ENCODE assay signal across 9 cellular contexts in the genomic region with DNA sequence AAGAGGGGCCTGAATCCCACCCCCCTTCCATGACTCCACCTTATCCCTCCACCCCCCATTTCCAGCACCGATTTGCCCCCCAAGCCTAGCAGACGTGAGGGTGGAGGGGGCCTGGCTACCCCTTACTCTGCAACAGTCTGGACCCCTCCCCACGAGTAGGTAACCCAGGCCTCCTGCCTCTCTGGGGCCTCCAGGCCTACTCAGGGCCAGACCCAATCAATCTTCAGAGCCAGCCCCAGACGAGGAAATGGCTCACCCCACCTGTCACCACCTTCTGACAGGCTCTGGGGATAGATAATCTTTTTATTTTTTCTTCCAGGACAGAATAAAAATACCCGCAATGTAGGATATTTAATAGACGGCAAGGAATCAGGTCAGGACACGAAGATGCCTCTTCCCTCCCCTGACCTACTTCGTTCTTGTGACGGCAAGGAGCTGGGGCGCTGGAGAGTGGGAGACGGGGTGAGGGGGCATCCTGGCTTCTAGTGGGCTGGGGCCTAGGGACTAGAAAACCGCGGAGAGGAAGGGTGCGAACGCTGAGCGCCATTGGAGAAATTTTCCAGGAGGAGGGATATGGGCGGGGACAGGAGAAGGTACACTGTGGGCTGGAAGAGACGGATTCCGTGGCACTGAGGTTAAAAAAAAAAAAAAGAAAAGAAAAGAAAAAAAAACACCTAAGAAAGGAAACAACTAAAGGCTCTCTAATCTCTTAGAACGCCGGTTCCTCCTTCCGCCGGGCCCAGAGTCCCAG. TPM values are rescaled to one million over a fixed set of nuclear protein-coding genes. Genes with fewer than 3 reads are reported as not detected.
A peak's percentile ranks its signal among the peaks of the same experiment; 100 is the strongest.
DNase-seq lines count a peak whose midpoint lies in the region; ATAC-seq and TF ChIP-seq lines count a peak whose summit lies in the region.
"Had no signal": no experiment of that assay in that cellular context is flagged by ENCODE, and none has a peak within 500 bp of the region (broad histone marks: within the 10 kb centered on the region; RNA-seq: fewer than 3 reads in every experiment).

No MANE protein-coding gene starts in this region.

- peak overlapping the region; percentile 30 for H3K9ac ChIP-seq in mammary epithelial cell (ENCODE audit: insufficient read depth, low read length)
- H3K9ac ChIP-seq in stomach smooth muscle (ENCODE audit: low read length in 2 of 2) = peak overlapping the region in 1 of 2 donors; percentile 89

- BruUV-seq in mammary epithelial cell (replicated peaks; lab: Mats Ljungman, UMichigan) = no TSS peak

- H4K20me1 ChIP-seq in mammary epithelial cell (ENCODE audit: insufficient read depth, low read length) = no peaks in the 10 kb centered on the region

- H3K27ac ChIP-seq in mammary epithelial cell (ENCODE audit: insufficient read depth, low read depth, low read length) = no peak overlapping the region
- H3K27ac ChIP-seq in left lung = peak overlapping the region; percentile 85 to 90
- H3K27ac ChIP-seq in stomach smooth muscle (ENCODE audit: low read length) = peak overlapping the region; percentile 79

- TF ChIP-seq CTCF in mammary epithelial cell (conservative IDR thresholded peaks at IDR 0.05 in 1 of 2, IDR thresholded peaks at IDR 0.05 in 1 of 2; ENCODE audit: extremely low read depth in 1 of 2, insufficient read depth in 1 of 2, low read depth in 1 of 2, low read length in 2 of 2) (no peak), left lung (IDR thresholded peaks at IDR 0.05) (no peak)

- H3K4me2 ChIP-seq in mammary epithelial cell (ENCODE audit: insufficient read depth, low read depth, low read length) = peak overlapping the region; percentile 98

- 3% methylated on average over 15 of the region's 23 CpGs for WGBS in mammary epithelial cell (ENCODE audit: low coverage, missing lambda C conversion rate)

- no peaks in the 10 kb centered on the region for H3K36me3 ChIP-seq in mammary epithelial cell (ENCODE audit: insufficient read depth, low read length)
- H3K36me3 ChIP-seq in left lung = no peaks in the 10 kb centered on the region
- no peaks in the 10 kb centered on the region for H3K36me3 ChIP-seq in stomach smooth muscle (ENCODE audit: control insufficient read depth in 2 of 2, insufficient read depth in 2 of 2, low read length in 2 of 2)

- DNase-seq in DMS53 (lab: John Stamatoyannopoulos, UW) (peak; percentile 78), NCI-H774 (lab: John Stamatoyannopoulos, UW) (peak; percentile 36), mammary epithelial cell (no peak), left lung (no peak), DMS153 treated with DMSO at 0.1 percent for 48 hours (lab: John Stamatoyannopoulos, UW; ENCODE audit: unreplicated experiment) (no peak), OCI-M2 (lab: John Stamatoyannopoulos, UW; ENCODE audit: unreplicated experiment) (no peak)

- H3K4me3 ChIP-seq in mammary epithelial cell (replicated peaks in 1 of 3; ENCODE audit: insufficient read depth in 1 of 3, low read depth in 2 of 3, low read length in 3 of 3) = peak overlapping the region; percentile 35 to 62 (median 44)
- peak overlapping the region; percentile 19 to 93 for H3K4me3 ChIP-seq in left lung
- H3K4me3 ChIP-seq in stomach smooth muscle (ENCODE audit: low read length in 2 of 2) = peak overlapping the region; percentile 91 to 99

- intact Hi-C loops in mammary epithelial cell (cut with micrococcal nuclease) = loop anchor here (5.0 kb wide), 2 partner anchors 150 to 300 kb away; a partner anchor contains a TSS
- intact Hi-C loops in left lung (cut with DNase I) = loop anchor here in 1 of 2 donors (5.0 kb wide), 1 partner anchor 170 kb away; no protein-coding TSS in a partner anchor

- CTCF ChIA-PET in mammary epithelial cell (lab: Charles Lee; ENCODE audit: low non-redundant PET) = interaction anchor here (0.6 to 3.5 kb wide), 3 partner anchors 169 to 395 kb away, joined by 4 to 95 read pairs (median 17); no protein-coding TSS in a partner anchor

- H2AFZ ChIP-seq in mammary epithelial cell (ENCODE audit: low read depth, low read length) = peak overlapping the region; percentile 84

- peaks cover 4% of the 10 kb centered on the region for H3K27me3 ChIP-seq in mammary epithelial cell (ENCODE audit: insufficient read depth, low read length)
- H3K27me3 ChIP-seq in left lung = peaks cover 9 to 41% of the 10 kb centered on the region in 2 donors
- H3K27me3 ChIP-seq in stomach smooth muscle (ENCODE audit: control insufficient read depth in 1 of 2, insufficient read depth in 2 of 2, low read length in 2 of 2) = peaks cover 11 to 15% of the 10 kb centered on the region in 2 donors

- dilution Hi-C loops in mammary epithelial cell (cut with HindIII; ENCODE audit: low sequenced_read_pairs) = no loop called here

- peaks cover 20% of the 10 kb centered on the region for H3K4me1 ChIP-seq in mammary epithelial cell (ENCODE audit: insufficient read depth, low read length)
- H3K4me1 ChIP-seq in left lung = peaks cover 4 to 24% of the 10 kb centered on the region in 2 donors
- H3K4me1 ChIP-seq in stomach smooth muscle (ENCODE audit: control insufficient read depth, insufficient read depth, low read length) = peaks cover 29% of the 10 kb centered on the region

- H3K9me3 ChIP-seq in mammary epithelial cell (replicated peaks; ENCODE audit: insufficient read depth, low read length) (no peaks in the 10 kb centered on the region), left lung (no peaks in the 10 kb centered on the region), stomach smooth muscle (ENCODE audit: control insufficient read depth in 2 of 2, low read length in 2 of 2) (no peaks in the 10 kb centered on the region)

- no peaks in the 10 kb centered on the region for H3K79me2 ChIP-seq in mammary epithelial cell (ENCODE audit: insufficient read depth, low read length)

- in situ Hi-C loops in mammary epithelial cell (cut with MboI; ENCODE audit: low sequenced_read_pairs in 2 of 2) = loop anchor here in 1 of 2 donors (25.0 kb wide), 1 partner anchor 165 kb away; no protein-coding TSS in a partner anchor

- peak; percentile 11 for ATAC-seq in left lung
- ATAC-seq in HG03095 (IDR thresholded peaks at IDR 0.05; ENCODE audit: unreplicated experiment) = no peak

RNA-seq across cellular contexts. Expression of a gene that starts 0.9 kb away (rescaled TPM):
- total RNA-seq in mammary epithelial cell (under 1 TPM in 1 of 2 donors, not detected in 1; 0.33 TPM), left lung (10 to 100 TPM in 1 of 2 donors, 1 to 10 TPM in 1; 4.1 to 11.9 TPM)
- 0.09 TPM for polyA plus RNA-seq in mammary epithelial cell
- polyA minus RNA-seq in mammary epithelial cell = not detected

RNA-seq across cellular contexts. Expression of a gene that starts 13.7 kb away (rescaled TPM):
- total RNA-seq in mammary epithelial cell (not detected), left lung (not detected)
- not detected for polyA plus RNA-seq in mammary epithelial cell
- not detected for polyA minus RNA-seq in mammary epithelial cell
- total RNA-seq: liver had no signal
- polyA plus RNA-seq: liver had no signal

RNA-seq across cellular contexts. Expression of a gene that starts 45.2 kb away (rescaled TPM):
- total RNA-seq in mammary epithelial cell (10 to 100 TPM in 1 of 2 donors, 1 to 10 TPM in 1; 8.2 to 21.6 TPM), left lung (10 to 100 TPM; 23.8 to 31.4 TPM)
- 6.9 TPM for polyA plus RNA-seq in mammary epithelial cell
- 6.7 TPM for polyA minus RNA-seq in mammary epithelial cell

RNA-seq across cellular contexts. Expression of a gene that starts 47.8 kb away (rescaled TPM):
- total RNA-seq in mammary epithelial cell (1,000 to 10,000 TPM; 1,153 to 1,694 TPM), left lung (1,000 to 10,000 TPM; 1,286 to 1,367 TPM)
- 2,221 TPM for polyA plus RNA-seq in mammary epithelial cell
- 738 TPM for polyA minus RNA-seq in mammary epithelial cell

Comparison
In these comparisons a context has a peak if more than half of its experiments do, and no peak if none do; other contexts are left out.
1. DNase-seq: peak in DMS53 (single experiment) and NCI-H774 (single experiment); none in mammary epithelial cell (single experiment), left lung (0 of 2), DMS153 treated with DMSO at 0.1 percent for 48 hours (single experiment) and OCI-M2 (single experiment).
2. H3K4me3 ChIP-seq: peak in every context shown above with its lines; median percentile 95 in stomach smooth muscle; 56 in left lung; 44 in mammary epithelial cell.